In the genomic region with DNA sequence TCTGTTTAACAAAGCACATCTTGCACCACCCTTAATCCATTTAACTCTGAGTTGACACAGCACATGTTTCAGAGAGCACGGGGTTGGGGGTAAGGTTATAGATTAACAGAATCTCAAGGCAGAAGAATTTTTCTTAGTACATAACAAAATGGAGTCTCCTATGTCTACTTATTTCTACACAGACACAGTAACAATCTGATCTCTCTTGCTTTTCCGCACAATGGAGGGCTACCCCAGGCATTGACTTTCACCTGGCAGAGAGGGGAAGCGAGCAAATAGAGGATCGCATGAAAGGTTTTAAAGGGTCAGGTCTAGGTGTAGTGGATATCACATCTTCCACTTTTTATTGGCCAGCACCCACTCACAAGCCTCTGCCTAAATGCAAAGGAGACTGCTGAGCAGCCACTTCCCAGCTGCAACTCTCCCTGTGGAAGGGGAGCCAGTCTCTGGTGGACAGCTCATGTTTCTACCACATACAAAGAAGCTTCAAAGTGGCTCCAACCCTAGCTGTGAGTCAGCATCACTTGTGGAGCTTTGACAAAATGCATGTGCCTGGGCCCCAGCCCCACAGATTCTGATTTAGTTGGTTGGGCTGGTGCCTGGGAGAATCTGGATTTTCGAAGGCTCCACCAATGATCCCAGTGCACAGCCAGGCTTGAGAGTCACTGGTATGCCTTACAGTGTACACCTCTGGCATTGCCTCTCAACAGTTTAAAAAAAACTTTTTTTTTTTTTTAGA, we compare ENCODE assay signal across 17 cellular contexts. TPM values are rescaled to one million over a fixed set of nuclear protein-coding genes. Genes with fewer than 3 reads are reported as not detected.
DNase-seq lines count a peak whose midpoint lies in the region; ATAC-seq and TF ChIP-seq lines count a peak whose summit lies in the region.
"Had no signal": no experiment of that assay in that cellular context is flagged by ENCODE, and none has a peak within 500 bp of the region (broad histone marks: within the 10 kb centered on the region; RNA-seq: fewer than 3 reads in every experiment).

No MANE protein-coding gene starts in this region.

- H3K27me3 Mint-ChIP-seq in CD4-positive, alpha-beta memory T cell, result peaks cover 2 to 7% of the 10 kb centered on the region in 2 donors

- H3K36me3 ChIP-seq in HUES48 (ENCODE audit: control insufficient read depth, insufficient read depth, low read length) (no peaks in the 10 kb centered on the region), lower lobe of right lung (no peaks in the 10 kb centered on the region)
- H3K36me3 ChIP-seq in CD4-positive, alpha-beta memory T cell (ENCODE audit: insufficient read depth, low read length), result no peaks in the 10 kb centered on the region
- H3K36me3 ChIP-seq: gastroesophageal sphincter had no signal

- peak overlapping the region; percentile 71 for H3K27ac ChIP-seq in HUES48 (ENCODE audit: low read depth, low read length)
- no peak overlapping the region for H3K27ac ChIP-seq in lower lobe of right lung
- no peak overlapping the region for H3K27ac ChIP-seq in CD4-positive, alpha-beta memory T cell (ENCODE audit: low read depth, low read length)
- H3K27ac ChIP-seq: C4-2B, gastroesophageal sphincter had no signal

- intact Hi-C loops in lower lobe of right lung (cut with DNase I), result no loop called here
- intact Hi-C loops in left cardiac atrium (cut with DNase I), result loop anchor here in 1 of 2 donors (10.0 kb wide), 2 partner anchors 65 to 155 kb away; a partner anchor contains a TSS
- intact Hi-C loops in CD4-positive, alpha-beta memory T cell (cut with micrococcal nuclease), result loop anchor here (5.0 to 10.0 kb wide), 2 partner anchors 87 to 845 kb away; no protein-coding TSS in a partner anchor

- POLR2A ChIA-PET in CD4-positive, alpha-beta memory T cell (lab: Charles Lee; ENCODE audit: partially characterized antibody), result interaction anchor here (1.5 kb wide), 1 partner anchor 65 kb away, joined by 4 read pairs; no protein-coding TSS in a partner anchor

- DNase-seq in COLO668 (lab: John Stamatoyannopoulos, UW; ENCODE audit: unreplicated experiment) (peak; percentile 27), amniotic epithelial cell (ENCODE audit: low read depth) (peak; percentile 41), lower lobe of right lung (no peak), NCI-H526 treated with DMSO at 0.1 percent for 48 hours (lab: John Stamatoyannopoulos, UW) (no peak), left cardiac atrium (no peak), pons (ENCODE audit: low spot score) (no peak)
- DNase-seq in CD4-positive, alpha-beta memory T cell, result no peak
- DNase-seq: activated CD4-positive, alpha-beta T cell treated with anti-CD3 and anti-CD28 coated beads, Interleukin-2, amount 50 U/mL, for 48 hours; activated naive CD4-positive, alpha-beta T cell treated with anti-CD3 and anti-CD28 coated beads, Interleukin-2, amount 50 U/mL, for 16 hours; dermis blood vessel endothelial cell; nucleus accumbens; T-cell had no signal

- H3K9me3 ChIP-seq in HUES48 (ENCODE audit: control insufficient read depth, insufficient read depth, low read length), result no peaks in the 10 kb centered on the region
- H3K9me3 ChIP-seq in lower lobe of right lung, result no peaks in the 10 kb centered on the region
- no peaks in the 10 kb centered on the region for H3K9me3 ChIP-seq in CD4-positive, alpha-beta memory T cell (ENCODE audit: control insufficient read depth in 1 of 2, low read length in 2 of 2)
- H3K9me3 ChIP-seq: gastroesophageal sphincter had no signal

- H3K4me3 Mint-ChIP-seq in CD4-positive, alpha-beta memory T cell, result no peak overlapping the region
- H3K4me3 Mint-ChIP-seq: stimulated activated memory B cell treated with anti-CD40 and anti-IgM and Interleukin-4, amounts not matched to agents 10 μg/mL and 1 μg/mL and 100 μg/mL, for 72 hours; T-cell had no signal

- H3K9me3 Mint-ChIP-seq in CD4-positive, alpha-beta memory T cell, result no peaks in the 10 kb centered on the region
- H3K9me3 Mint-ChIP-seq: stimulated activated memory B cell treated with anti-CD40 and anti-IgM and Interleukin-4, amounts not matched to agents 10 μg/mL and 1 μg/mL and 100 μg/mL, for 72 hours; T-cell had no signal

- H3K27me3 ChIP-seq in HUES48 (ENCODE audit: control insufficient read depth, insufficient read depth, low read length) (no peaks in the 10 kb centered on the region), lower lobe of right lung (ENCODE audit: low read depth) (no peaks in the 10 kb centered on the region)
- no peaks in the 10 kb centered on the region for H3K27me3 ChIP-seq in CD4-positive, alpha-beta memory T cell (ENCODE audit: insufficient read depth, low read length)
- H3K27me3 ChIP-seq: gastroesophageal sphincter had no signal

- no peaks in the 10 kb centered on the region for H3K36me3 Mint-ChIP-seq in CD4-positive, alpha-beta memory T cell
- H3K36me3 Mint-ChIP-seq: stimulated activated memory B cell treated with anti-CD40 and anti-IgM and Interleukin-4, amounts not matched to agents 10 μg/mL and 1 μg/mL and 100 μg/mL, for 72 hours; T-cell had no signal

- CTCF ChIA-PET in CD4-positive, alpha-beta memory T cell (lab: Charles Lee; ENCODE audit: partially characterized antibody), result interaction anchor here (0.9 to 4.2 kb wide), 2 partner anchors 23 to 156 kb away, joined by 3 to 28 read pairs; no protein-coding TSS in a partner anchor

- no peak overlapping the region for H3K9ac ChIP-seq in HUES48 (ENCODE audit: low read depth, low read length)

- no peak overlapping the region for H3K27ac Mint-ChIP-seq in CD4-positive, alpha-beta memory T cell
- H3K27ac Mint-ChIP-seq: stimulated activated memory B cell treated with anti-CD40 and anti-IgM and Interleukin-4, amounts not matched to agents 10 μg/mL and 1 μg/mL and 100 μg/mL, for 72 hours; T-cell had no signal

- ATAC-seq in lower lobe of right lung (peak; percentile 28 to 54), left cardiac atrium (no peak)
- ATAC-seq: gastroesophageal sphincter; left lobe of liver; stimulated activated memory B cell treated with anti-CD40 and anti-IgM and Interleukin-4, amounts not matched to agents 10 μg/mL and 1 μg/mL and 100 μg/mL, for 72 hours; T-cell had no signal

- H3K4me1 ChIP-seq in HUES48 (ENCODE audit: control insufficient read depth, insufficient read depth, low read length) (peaks cover 18% of the 10 kb centered on the region), lower lobe of right lung (peaks cover 4% of the 10 kb centered on the region)
- H3K4me1 ChIP-seq in CD4-positive, alpha-beta memory T cell (ENCODE audit: insufficient read depth, low read length), result peaks cover 3% of the 10 kb centered on the region

- H3K4me3 ChIP-seq in HUES48 (ENCODE audit: low read depth, low read length) (no peak overlapping the region), lower lobe of right lung (no peak overlapping the region)
- H3K4me3 ChIP-seq in CD4-positive, alpha-beta memory T cell (ENCODE audit: low read length in 2 of 2), result no peak overlapping the region
- H3K4me3 ChIP-seq: gastroesophageal sphincter had no signal

- H3K4me1 Mint-ChIP-seq in CD4-positive, alpha-beta memory T cell, result peaks cover 5 to 14% (median 10%) of the 10 kb centered on the region in 4 donors

- TF ChIP-seq CTCF in lower lobe of right lung (IDR thresholded peaks at IDR 0.05), result no peak

RNA-seq across cellular contexts. Expression of a gene that starts 7.2 kb away (rescaled TPM):
- 14.0 TPM for total RNA-seq in lower lobe of right lung
- total RNA-seq in left cardiac atrium, result 10 to 100 TPM; 13.1 to 15.9 TPM
- total RNA-seq in CD4-positive, alpha-beta memory T cell, result 10 to 100 TPM; 12.1 to 13.6 TPM
- 10 to 100 TPM in 1 of 2 donors, 1 to 10 TPM in 1; 4.5 to 11.6 TPM for polyA plus RNA-seq in CD4-positive, alpha-beta memory T cell

RNA-seq across cellular contexts. Expression of a gene that starts 7.4 kb away (rescaled TPM):
- total RNA-seq in lower lobe of right lung (13.8 TPM), left cardiac atrium (10 to 100 TPM; 12.9 to 51.4 TPM)
- 1 to 10 TPM; 5.2 to 5.4 TPM for total RNA-seq in CD4-positive, alpha-beta memory T cell
- polyA plus RNA-seq in CD4-positive, alpha-beta memory T cell, result 1 to 10 TPM; 2.3 to 6.7 TPM

RNA-seq across cellular contexts. Expression of a gene that starts 37.0 kb away (rescaled TPM):
- total RNA-seq in lower lobe of right lung (not detected), left cardiac atrium (not detected)
- total RNA-seq in CD4-positive, alpha-beta memory T cell, result not detected
- polyA plus RNA-seq in CD4-positive, alpha-beta memory T cell, result not detected
- total RNA-seq: dermis blood vessel endothelial cell had no signal

Comparison
In these comparisons a context has a peak if more than half of its experiments do, and no peak if none do; other contexts are left out.
1. DNase-seq: peak in COLO668 (single experiment) and amniotic epithelial cell (single experiment); none in lower lobe of right lung (single experiment), NCI-H526 treated with DMSO at 0.1 percent for 48 hours (single experiment), left cardiac atrium (single experiment), CD4-positive, alpha-beta memory T cell (0 of 5) and pons (single experiment).
2. ATAC-seq: peak in lower lobe of right lung (2 of 2); none in left cardiac atrium (0 of 2).